In genomic region chr20:57274299-57274698, GRCh38 we compare ENCODE assay signal across 25 cellular contexts. TPM values are rescaled to one million over a fixed set of nuclear protein-coding genes. Genes with fewer than 3 reads are reported as not detected.
"Had no signal": no experiment of that assay in that cellular context is flagged by ENCODE, and none has a peak within 500 bp of the region (broad histone marks: within the 10 kb centered on the region; RNA-seq: fewer than 3 reads in every experiment).

No MANE protein-coding gene starts in this region.

- H3K4me3 ChIP-seq: MG63, SJSA1, SK-N-MC had no signal

- H3K27ac ChIP-seq: SJSA1, SK-N-MC had no signal

- DNase-seq: IMR-90, Karpas-422, KG1, MG63, NCI-H1092, NCI-H1105 treated with DMSO at 0.1 percent for 48 hours, NCI-H1417 treated with DMSO at 0.1 percent for 48 hours, NCI-H187, NCI-H2029, NCI-H2081 treated with DMSO at 0.1 percent for 48 hours, NCI-H2171, NCI-H226, NCI-H446, NCI-H510A, NCI-H524 treated with DMSO at 0.1 percent for 48 hours, NCI-H69, NCI-H774, Right ventricle myocardium superior, RPMI8226, SIG-M5 had no signal

- H3K36me3 ChIP-seq: MG63, SJSA1 had no signal

- H3K27me3 ChIP-seq: MG63 had no signal

- H3K9me3 ChIP-seq: MG63, SJSA1 had no signal

- FAIRE-seq: HepG2, RCC 7860 had no signal

- H3K4me1 ChIP-seq: SJSA1 had no signal

- ATAC-seq: HepG2 had no signal

RNA-seq across cellular contexts. Expression of gene BMP7, which starts 7.9 kb away (rescaled TPM):
- total RNA-seq: HepG2, HT-29, IMR-90, SJSA1 had no signal

RNA-seq across cellular contexts. Expression of gene SPO11, which starts 55.3 kb away (rescaled TPM):
- total RNA-seq: HepG2, HT-29, IMR-90, Right ventricle myocardium superior, SJSA1 had no signal
